ENCODE assay signal across 23 cellular contexts in the genomic region with DNA sequence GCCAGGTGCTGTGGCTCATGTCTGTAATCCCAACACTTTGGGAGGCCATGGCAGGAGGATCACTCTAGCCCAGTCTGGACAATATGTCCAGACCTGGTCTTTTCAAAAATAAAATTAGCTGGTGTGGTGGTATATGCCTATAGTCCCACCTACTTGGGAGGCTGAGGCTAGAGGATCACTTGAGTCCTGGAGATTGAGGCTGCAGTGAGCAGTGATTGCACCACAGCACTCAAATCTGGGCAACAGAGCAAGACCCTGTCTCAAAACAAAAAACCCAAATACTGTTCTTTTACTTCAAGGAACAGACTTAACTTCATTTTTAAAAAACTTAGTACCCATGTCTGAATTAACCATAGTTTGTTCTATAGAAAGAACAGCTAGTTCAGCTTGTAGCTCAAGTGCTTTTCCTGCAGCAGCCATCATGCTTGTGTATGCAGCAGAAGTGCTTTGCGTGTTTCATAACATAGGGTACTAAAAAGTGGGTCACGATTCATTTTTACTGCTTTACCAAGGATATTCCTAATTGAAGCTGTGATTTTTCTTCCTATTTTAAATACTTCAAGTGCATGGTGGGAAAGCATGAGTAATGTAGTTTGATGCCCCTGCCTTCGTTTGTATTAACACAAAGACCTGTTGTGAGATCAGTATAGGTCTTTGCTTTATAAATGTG. TPM values are rescaled to one million over a fixed set of nuclear protein-coding genes. Genes with fewer than 3 reads are reported as not detected.
A peak's percentile ranks its signal among the peaks of the same experiment; 100 is the strongest.
DNase-seq lines count a peak whose midpoint lies in the region; ATAC-seq and TF ChIP-seq lines count a peak whose summit lies in the region.
"Had no signal": no experiment of that assay in that cellular context is flagged by ENCODE, and none has a peak within 500 bp of the region (broad histone marks: within the 10 kb centered on the region; RNA-seq: fewer than 3 reads in every experiment).

No MANE protein-coding gene starts in this region.

- no peak for DNase-seq in activated naive CD4-positive, alpha-beta T cell (lab: John Stamatoyannopoulos, UW)
- DNase-seq in HFFc6 = no peak
- no peak for DNase-seq in epithelial cell of prostate (ENCODE audit: low read depth, low spot score)
- DNase-seq in stimulated activated naive CD8-positive, alpha-beta T cell treated with anti-CD3 and anti-CD28 coated beads, Interleukin-15, amount 100 ng/mL, for 72 hours = no peak
- DNase-seq in amygdala (lab: John Stamatoyannopoulos, UW) = no peak
- DNase-seq: activated CD4-positive, alpha-beta T cell treated with anti-CD3 and anti-CD28 coated beads, Interleukin-2, amount 10 ng/mL, durations not matched to agents 7 days and 5 days; activated T-cell treated with anti-CD3 and anti-CD28 coated beads, Interleukin-2, amount 50 U/mL, for 4 hours; CD8-positive, alpha-beta T cell; central memory CD4-positive, alpha-beta T cell; effector CD8-positive, alpha-beta T cell; H7; heart left ventricle; immature natural killer cell; NCI-H1930; NCI-H446 treated with DMSO at 0.1 percent for 48 hours; RPMI8226; stimulated activated CD8-positive, alpha-beta memory T cell treated with anti-CD3 and anti-CD28 coated beads, Interleukin-4, amount 100 ng/mL, for 48 hours; tibial artery had no signal

- peak overlapping the region; percentile 46 for H3K27ac Mint-ChIP-seq in activated naive CD4-positive, alpha-beta T cell treated with anti-CD3 and anti-CD28 coated beads, Interleukin-2, amount 50 U/mL, for 24 hours
- H3K27ac Mint-ChIP-seq in HFFc6 = peak overlapping the region; percentile 24; the same call in 1 of the 2 replicates
- H3K27ac Mint-ChIP-seq in stimulated activated naive CD8-positive, alpha-beta T cell treated with anti-CD3 and anti-CD28 coated beads, Interleukin-15, amount 100 ng/mL, for 72 hours = peak overlapping the region; percentile 50 to 80
- H3K27ac Mint-ChIP-seq: activated CD4-positive, alpha-beta T cell treated with anti-CD3 and anti-CD28 coated beads, Interleukin-2, amount 10 ng/mL, durations not matched to agents 7 days and 5 days; CD8-positive, alpha-beta T cell had no signal

- TF ChIP-seq CTCF in HFFc6 (IDR thresholded peaks at IDR 0.05) = no peak

- H3K9me3 Mint-ChIP-seq in activated naive CD4-positive, alpha-beta T cell treated with anti-CD3 and anti-CD28 coated beads, Interleukin-2, amount 50 U/mL, for 24 hours = no peaks in the 10 kb centered on the region
- H3K9me3 Mint-ChIP-seq in HFFc6 = no peaks in the 10 kb centered on the region
- no peaks in the 10 kb centered on the region for H3K9me3 Mint-ChIP-seq in stimulated activated naive CD8-positive, alpha-beta T cell treated with anti-CD3 and anti-CD28 coated beads, Interleukin-15, amount 100 ng/mL, for 72 hours
- H3K9me3 Mint-ChIP-seq: activated CD4-positive, alpha-beta T cell treated with anti-CD3 and anti-CD28 coated beads, Interleukin-2, amount 10 ng/mL, durations not matched to agents 7 days and 5 days; activated T-cell treated with anti-CD3 and anti-CD28 coated beads, Interleukin-2, amount 50 U/mL, for 4 hours; CD8-positive, alpha-beta T cell; IgD-negative memory B cell; immature natural killer cell had no signal

- peak overlapping the region; percentile 36 for H3K4me3 Mint-ChIP-seq in activated naive CD4-positive, alpha-beta T cell treated with anti-CD3 and anti-CD28 coated beads, Interleukin-2, amount 50 U/mL, for 24 hours
- H3K4me3 Mint-ChIP-seq in HFFc6 = no peak overlapping the region
- H3K4me3 Mint-ChIP-seq in stimulated activated naive CD8-positive, alpha-beta T cell treated with anti-CD3 and anti-CD28 coated beads, Interleukin-15, amount 100 ng/mL, for 72 hours = peak overlapping the region in 1 of 2 donors; percentile 13
- H3K4me3 Mint-ChIP-seq: activated CD4-positive, alpha-beta T cell treated with anti-CD3 and anti-CD28 coated beads, Interleukin-2, amount 10 ng/mL, durations not matched to agents 7 days and 5 days; activated T-cell treated with anti-CD3 and anti-CD28 coated beads, Interleukin-2, amount 50 U/mL, for 4 hours; CD8-positive, alpha-beta T cell had no signal

- no peaks in the 10 kb centered on the region for H3K27me3 Mint-ChIP-seq in activated naive CD4-positive, alpha-beta T cell treated with anti-CD3 and anti-CD28 coated beads, Interleukin-2, amount 50 U/mL, for 24 hours
- no peaks in the 10 kb centered on the region for H3K27me3 Mint-ChIP-seq in HFFc6 (ENCODE audit: insufficient read depth)
- no peaks in the 10 kb centered on the region for H3K27me3 Mint-ChIP-seq in stimulated activated naive CD8-positive, alpha-beta T cell treated with anti-CD3 and anti-CD28 coated beads, Interleukin-15, amount 100 ng/mL, for 72 hours
- H3K27me3 Mint-ChIP-seq: activated CD4-positive, alpha-beta T cell treated with anti-CD3 and anti-CD28 coated beads, Interleukin-2, amount 10 ng/mL, durations not matched to agents 7 days and 5 days; IgD-negative memory B cell had no signal

- peaks cover 85% of the 10 kb centered on the region for H3K4me1 Mint-ChIP-seq in activated naive CD4-positive, alpha-beta T cell treated with anti-CD3 and anti-CD28 coated beads, Interleukin-2, amount 50 U/mL, for 24 hours
- H3K4me1 Mint-ChIP-seq in HFFc6 (ENCODE audit: low read depth) = peaks cover 85% of the 10 kb centered on the region
- peaks cover 87% of the 10 kb centered on the region for H3K4me1 Mint-ChIP-seq in stimulated activated naive CD8-positive, alpha-beta T cell treated with anti-CD3 and anti-CD28 coated beads, Interleukin-15, amount 100 ng/mL, for 72 hours

- H3K27ac ChIP-seq in epithelial cell of prostate = peak overlapping the region; percentile 85
- H3K27ac ChIP-seq: parathyroid adenoma, tibial artery had no signal

- ATAC-seq in stimulated activated naive CD8-positive, alpha-beta T cell treated with anti-CD3 and anti-CD28 coated beads, Interleukin-15, amount 100 ng/mL, for 72 hours = no peak
- ATAC-seq in GM18519 (IDR thresholded peaks at IDR 0.05; ENCODE audit: low FRiP score, unreplicated experiment) = no peak
- no peak for ATAC-seq in GM21423 (IDR thresholded peaks at IDR 0.05; ENCODE audit: unreplicated experiment)
- ATAC-seq: activated T-cell treated with anti-CD3 and anti-CD28 coated beads, Interleukin-2, amount 50 U/mL, for 4 hours; CD8-positive, alpha-beta T cell; heart left ventricle had no signal

- peaks cover 11% of the 10 kb centered on the region for H3K36me3 Mint-ChIP-seq in activated naive CD4-positive, alpha-beta T cell treated with anti-CD3 and anti-CD28 coated beads, Interleukin-2, amount 50 U/mL, for 24 hours
- peaks cover 33% of the 10 kb centered on the region for H3K36me3 Mint-ChIP-seq in HFFc6 (ENCODE audit: low read depth)

RNA-seq across cellular contexts. Expression of gene EIF4H, which starts 5.9 kb away (rescaled TPM):
- total RNA-seq in HFFc6 (2021; fragmentation: NEBNext Ultra II Directional; extraction: Animal tissue kit (Norgen Biotek cat#: 25700)) = 100 to 1,000 TPM; 344 to 392 (median 380) TPM

RNA-seq across cellular contexts. Expression of gene LAT2, which starts 29.7 kb away (rescaled TPM):
- under 1 TPM; 0.28 to 0.78 (median 0.43) TPM for total RNA-seq in HFFc6 (2021; fragmentation: NEBNext Ultra II Directional; extraction: Animal tissue kit (Norgen Biotek cat#: 25700))
